In genomic region chr7:140292438-140292837, GRCh38 we compare ENCODE assay signal across 23 cellular contexts.
"Had no signal": no experiment of that assay in that cellular context is flagged by ENCODE, and none has a peak within 500 bp of the region (broad histone marks: within the 10 kb centered on the region; RNA-seq: fewer than 3 reads in every experiment).

No MANE protein-coding gene starts in this region.

- H3K9ac ChIP-seq: neural progenitor cell, parathyroid adenoma had no signal

- H3K9me3 ChIP-seq: ovary, psoas muscle, right lobe of liver, sigmoid colon, stomach, thoracic aorta, thyroid gland, tibial nerve, vagina had no signal

- H3K79me2 ChIP-seq: parathyroid adenoma had no signal

- H3K36me3 ChIP-seq: neural progenitor cell, ovary, right lobe of liver, sigmoid colon, stomach, thoracic aorta, thyroid gland, tibial nerve, vagina had no signal

- H3K27ac ChIP-seq: neural progenitor cell, ovary, parathyroid adenoma, psoas muscle, right lobe of liver, sigmoid colon, stomach, thoracic aorta, thyroid gland, tibial nerve, vagina had no signal

- DNase-seq: natural killer cell; occipital lobe; ovary; psoas muscle; right cardiac atrium; right lobe of liver; sigmoid colon; small intestine; stimulated activated CD4-positive, alpha-beta T cell treated with anti-CD3 and anti-CD28 coated beads, Interleukin-15, amount 100 ng/mL, for 24 hours; stimulated activated CD4-positive, alpha-beta T cell treated with anti-CD3 and anti-CD28 coated beads, Interleukin-2, amount 100 ng/mL, for 24 hours; stimulated activated CD4-positive, alpha-beta T cell treated with anti-CD3 and anti-CD28 coated beads, Interleukin-2, amount 100 ng/mL, for 48 hours; stimulated activated CD4-positive, alpha-beta T cell treated with anti-CD3 and anti-CD28 coated beads, Interleukin-4, amount 100 ng/mL, for 24 hours; stimulated activated naive B cell treated with anti-CD40 and anti-IgM and Interleukin-4, amounts not matched to agents 10 μg/mL and 1 μg/mL and 100 μg/mL, for 72 hours; stimulated activated naive CD4-positive, alpha-beta T cell treated with Interleukin-2 at 50 U/mL for 16 hours; stomach; thyroid gland had no signal

- H3K27me3 ChIP-seq: neural progenitor cell, ovary, right lobe of liver, sigmoid colon, stomach, thyroid gland, tibial nerve, vagina had no signal

- H3K4me3 ChIP-seq: neural progenitor cell, ovary, psoas muscle, right lobe of liver, sigmoid colon, stomach, thoracic aorta, thyroid gland, tibial nerve, vagina had no signal

- ATAC-seq: natural killer cell; psoas muscle; right cardiac atrium; right lobe of liver; stimulated activated effector memory CD8-positive, alpha-beta T cell treated with anti-CD3 and anti-CD28 coated beads, Interleukin-12 subunit alpha, Interleukin-12 subunit beta, amount 100 ng/mL, for 72 hours; stimulated activated naive B cell treated with anti-CD40 and anti-IgM and Interleukin-4, amounts not matched to agents 10 μg/mL and 1 μg/mL and 100 μg/mL, for 72 hours had no signal

- FAIRE-seq: small intestine, urothelium cell line had no signal

- H2AFZ ChIP-seq: neural progenitor cell, parathyroid adenoma had no signal

- H3K4me2 ChIP-seq: neural progenitor cell had no signal

- H3K4me1 ChIP-seq: neural progenitor cell, parathyroid adenoma, psoas muscle, right lobe of liver, sigmoid colon, stomach, thyroid gland, tibial nerve, vagina had no signal
